In the genomic region with DNA sequence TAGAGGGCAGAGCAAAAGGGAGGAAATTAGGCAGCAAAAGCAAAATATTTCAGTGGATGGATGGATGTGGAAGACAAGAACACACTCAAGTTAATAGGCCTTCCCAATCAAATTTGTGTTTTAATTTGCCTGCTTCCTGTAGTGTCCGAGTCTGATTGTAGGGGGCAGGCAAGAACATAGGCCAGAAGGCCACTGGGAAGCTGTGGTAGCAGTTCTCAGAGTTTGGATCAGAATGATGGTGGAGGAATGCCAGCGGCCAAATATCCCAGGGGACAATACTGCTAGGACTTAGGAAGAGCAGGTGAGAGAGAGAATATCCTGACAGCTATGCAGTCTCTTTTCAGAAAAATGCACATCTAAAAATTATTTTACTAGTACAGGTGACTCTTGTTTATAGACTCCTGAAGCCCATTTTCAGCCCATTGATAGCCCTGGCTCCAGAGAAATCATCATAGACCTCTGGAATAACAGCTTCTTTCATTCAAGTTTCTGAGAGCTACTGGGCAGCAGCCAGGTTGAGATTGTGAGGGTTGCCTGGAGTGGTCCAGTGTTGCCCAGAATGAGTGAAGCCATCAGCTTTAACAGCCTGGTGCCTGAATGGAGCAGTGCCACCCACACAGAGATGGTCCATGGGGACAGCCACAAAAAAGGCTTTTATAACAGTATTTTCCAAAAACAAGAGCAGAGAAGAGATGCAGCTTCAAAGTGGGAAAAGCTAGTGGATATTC, we compare ENCODE assay signal across 25 cellular contexts. TPM values are rescaled to one million over a fixed set of nuclear protein-coding genes. Genes with fewer than 3 reads are reported as not detected.
DNase-seq lines count a peak whose midpoint lies in the region; ATAC-seq and TF ChIP-seq lines count a peak whose summit lies in the region.
"Had no signal": no experiment of that assay in that cellular context is flagged by ENCODE, and none has a peak within 500 bp of the region (broad histone marks: within the 10 kb centered on the region; RNA-seq: fewer than 3 reads in every experiment).

No MANE protein-coding gene starts in this region.

- H3K4me1 ChIP-seq in cardiac muscle cell (ENCODE audit: low read depth) = no peaks in the 10 kb centered on the region
- no peaks in the 10 kb centered on the region for H3K4me1 ChIP-seq in right atrium auricular region
- H3K4me1 ChIP-seq: adrenal gland, HAP-1, stomach, upper lobe of left lung had no signal

- no peak for ATAC-seq in stimulated activated memory B cell treated with anti-CD40 and anti-IgM and Interleukin-4, amounts not matched to agents 10 μg/mL and 1 μg/mL and 100 μg/mL, for 72 hours
- no peak for ATAC-seq in HG02970 (IDR thresholded peaks at IDR 0.05; ENCODE audit: low FRiP score, unreplicated experiment)
- ATAC-seq: T-cell had no signal

- no peak overlapping the region for H3K27ac Mint-ChIP-seq in stimulated activated memory B cell treated with anti-CD40 and anti-IgM and Interleukin-4, amounts not matched to agents 10 μg/mL and 1 μg/mL and 100 μg/mL, for 72 hours
- H3K27ac Mint-ChIP-seq: T-cell had no signal

- H3K4me3 Mint-ChIP-seq in stimulated activated memory B cell treated with anti-CD40 and anti-IgM and Interleukin-4, amounts not matched to agents 10 μg/mL and 1 μg/mL and 100 μg/mL, for 72 hours = no peak overlapping the region
- H3K4me3 Mint-ChIP-seq: central memory CD8-positive, alpha-beta T cell; IgD-negative memory B cell; T-cell had no signal

- H3K36me3 ChIP-seq in cardiac muscle cell (no peaks in the 10 kb centered on the region), right atrium auricular region (no peaks in the 10 kb centered on the region), WERI-Rb-1 (no peaks in the 10 kb centered on the region)
- H3K36me3 ChIP-seq: adrenal gland; BLaER1 treated with 17β-estradiol and CSF1 and Interleukin-3, amounts not matched to agents 10 nM and 100 nM; HAP-1; stomach; upper lobe of left lung had no signal

- H3K9me3 ChIP-seq in cardiac muscle cell (ENCODE audit: low read depth) (no peaks in the 10 kb centered on the region), right atrium auricular region (no peaks in the 10 kb centered on the region), WERI-Rb-1 (ENCODE audit: severe bottlenecking) (no peaks in the 10 kb centered on the region)
- H3K9me3 ChIP-seq: adrenal gland, HAP-1, upper lobe of left lung had no signal

- H3K4me3 ChIP-seq in cardiac muscle cell (no peak overlapping the region), right atrium auricular region (no peak overlapping the region), WERI-Rb-1 (ENCODE audit: low read depth, low read length) (no peak overlapping the region)
- H3K4me3 ChIP-seq: adrenal gland; BLaER1 treated with 17β-estradiol and CSF1 and Interleukin-3, amounts not matched to agents 10 nM and 100 nM; HAP-1; lung; stomach; upper lobe of left lung had no signal

- H3K27me3 Mint-ChIP-seq in stimulated activated memory B cell treated with anti-CD40 and anti-IgM and Interleukin-4, amounts not matched to agents 10 μg/mL and 1 μg/mL and 100 μg/mL, for 72 hours = peaks cover 14% of the 10 kb centered on the region

- DNase-seq in cardiac muscle cell (ENCODE audit: low read depth in 1 of 2, low spot score in 1 of 2) (no peak), right atrium auricular region (ENCODE audit: low spot score) (no peak), WERI-Rb-1 (no peak), globus pallidus (ENCODE audit: low spot score) (peak; percentile 54), substantia nigra (lab: John Stamatoyannopoulos, UW) (peak in 25 of 49 donors; percentile 6 to 62 (median 24)), epidermal melanocyte (ENCODE audit: insufficient read length, low spot score) (no peak)
- DNase-seq: activated CD4-positive, alpha-beta T cell treated with anti-CD3 and anti-CD28 coated beads, Interleukin-2, amount 50 U/mL, for 1 hour; activated CD8-positive, alpha-beta memory T cell treated with anti-CD3 and anti-CD28 coated beads, Interleukin-2, amount 50 U/mL, for 48 hours; activated effector memory CD4-positive, alpha-beta T cell treated with Interleukin-2 at 50 U/mL for 16 hours; adrenal gland; effector CD8-positive, alpha-beta T cell; MV-4-11; NCI-H2029 treated with DMSO at 0.1 percent for 48 hours; NCI-H446 treated with DMSO at 0.1 percent for 48 hours; stimulated activated CD4-positive, alpha-beta T cell treated with anti-CD3 and anti-CD28 coated beads, Interleukin-2, amount 100 ng/mL, for 24 hours; stomach; T-cell; upper lobe of left lung had no signal

- H3K27ac ChIP-seq in cardiac muscle cell (no peak overlapping the region), right atrium auricular region (no peak overlapping the region), WERI-Rb-1 (no peak overlapping the region), substantia nigra (ENCODE audit: low read depth, low read length, poor library complexity, severe bottlenecking) (no peak overlapping the region)
- H3K27ac ChIP-seq: adrenal gland; BLaER1 treated with 17β-estradiol and CSF1 and Interleukin-3, amounts not matched to agents 10 nM and 100 nM; stomach; upper lobe of left lung had no signal

- TF ChIP-seq CTCF in cardiac muscle cell (IDR thresholded peaks at IDR 0.05; ENCODE audit: low read depth, low read length) (peak; percentile 22), right atrium auricular region (IDR thresholded peaks at IDR 0.05) (peak in 1 of 2 donors; percentile 26), WERI-Rb-1 (IDR thresholded peaks at IDR 0.05; ENCODE audit: low read depth, low read length) (0 out of 2 replicates have a peak, but pooled peaks have one; percentile 28)

- peaks cover 13% of the 10 kb centered on the region for H3K4me1 Mint-ChIP-seq in stimulated activated memory B cell treated with anti-CD40 and anti-IgM and Interleukin-4, amounts not matched to agents 10 μg/mL and 1 μg/mL and 100 μg/mL, for 72 hours
- H3K4me1 Mint-ChIP-seq: central memory CD8-positive, alpha-beta T cell had no signal

- no peaks in the 10 kb centered on the region for H3K27me3 ChIP-seq in cardiac muscle cell
- H3K27me3 ChIP-seq in right atrium auricular region = no peaks in the 10 kb centered on the region
- no peaks in the 10 kb centered on the region for H3K27me3 ChIP-seq in WERI-Rb-1 (ENCODE audit: insufficient read depth, low read depth, severe bottlenecking)
- H3K27me3 ChIP-seq: adrenal gland; BLaER1 treated with 17β-estradiol and CSF1 and Interleukin-3, amounts not matched to agents 10 nM and 100 nM; stomach; upper lobe of left lung had no signal

- H3K36me3 Mint-ChIP-seq in stimulated activated memory B cell treated with anti-CD40 and anti-IgM and Interleukin-4, amounts not matched to agents 10 μg/mL and 1 μg/mL and 100 μg/mL, for 72 hours = no peaks in the 10 kb centered on the region
- H3K36me3 Mint-ChIP-seq: IgD-negative memory B cell, T-cell had no signal

- peaks cover 3% of the 10 kb centered on the region for H3K9me3 Mint-ChIP-seq in stimulated activated memory B cell treated with anti-CD40 and anti-IgM and Interleukin-4, amounts not matched to agents 10 μg/mL and 1 μg/mL and 100 μg/mL, for 72 hours
- H3K9me3 Mint-ChIP-seq: T-cell had no signal

RNA-seq across cellular contexts. Expression of a gene that starts 19.1 kb away (rescaled TPM):
- total RNA-seq in cardiac muscle cell (18.3 and 22.2 TPM in 2 replicates), right atrium auricular region (10 to 100 TPM; 20.2 to 54.3 TPM)
- polyA plus RNA-seq in cardiac muscle cell = 41.2 and 44.3 TPM in 2 replicates

Comparison
In these comparisons a context has a peak if more than half of its experiments do, and no peak if none do; other contexts are left out.
1. DNase-seq: peak in globus pallidus (single experiment) and substantia nigra (25 of 49); none in cardiac muscle cell (0 of 2), right atrium auricular region (single experiment), WERI-Rb-1 (single experiment) and epidermal melanocyte (single experiment).